ENCODE assay signal across 26 cellular contexts in genomic region chr3:129574206-129574605, GRCh38. TPM values are rescaled to one million over a fixed set of nuclear protein-coding genes. Genes with fewer than 3 reads are reported as not detected.
"Had no signal": no experiment of that assay in that cellular context is flagged by ENCODE, and none has a peak within 500 bp of the region (broad histone marks: within the 10 kb centered on the region; RNA-seq: fewer than 3 reads in every experiment).

No MANE protein-coding gene starts in this region.

- ATAC-seq: activated naive CD8-positive, alpha-beta T cell treated with anti-CD3 and anti-CD28 coated beads, Interleukin-2, amount 50 U/mL, for 24 hours; esophagus mucosa; left lobe of liver; lower lobe of right lung had no signal

- H3K4me3 ChIP-seq: cardiac muscle cell, lower lobe of right lung, sigmoid colon, smooth muscle cell, thoracic aorta, vagina had no signal

- H3K4me3 Mint-ChIP-seq: activated CD4-positive, alpha-beta memory T cell treated with anti-CD3 and anti-CD28 coated beads, Interleukin-2, amount 10 ng/mL, durations not matched to agents 7 days and 5 days; activated naive CD8-positive, alpha-beta T cell treated with anti-CD3 and anti-CD28 coated beads, Interleukin-2, amount 50 U/mL, for 24 hours; nephron; type B pancreatic cell had no signal

- H3K9me3 Mint-ChIP-seq: activated CD4-positive, alpha-beta memory T cell treated with anti-CD3 and anti-CD28 coated beads, Interleukin-2, amount 10 ng/mL, durations not matched to agents 7 days and 5 days; activated naive CD8-positive, alpha-beta T cell treated with anti-CD3 and anti-CD28 coated beads, Interleukin-2, amount 50 U/mL, for 24 hours; nephron; type B pancreatic cell had no signal

- H3K36me3 ChIP-seq: cardiac muscle cell had no signal

- H3K27ac Mint-ChIP-seq: activated naive CD8-positive, alpha-beta T cell treated with anti-CD3 and anti-CD28 coated beads, Interleukin-2, amount 50 U/mL, for 24 hours; nephron; type B pancreatic cell had no signal

- H3K9me3 ChIP-seq: lower lobe of right lung, sigmoid colon, thoracic aorta, vagina had no signal

- H3K36me3 Mint-ChIP-seq: type B pancreatic cell had no signal

- H3K4me1 Mint-ChIP-seq: nephron had no signal

- H3K4me2 ChIP-seq: smooth muscle cell had no signal

- H3K27me3 Mint-ChIP-seq: type B pancreatic cell had no signal

- DNase-seq: activated CD4-positive, alpha-beta memory T cell treated with anti-CD3 and anti-CD28 coated beads, Interleukin-2, amount 10 ng/mL, durations not matched to agents 7 days and 5 days; activated CD4-positive, alpha-beta T cell treated with anti-CD3 and anti-CD28 coated beads for 48 hours; activated effector memory CD4-positive, alpha-beta T cell treated with anti-CD3 and anti-CD28 coated beads, Interleukin-2, amount 50 U/mL, for 16 hours; activated naive CD4-positive, alpha-beta T cell treated with anti-CD3 and anti-CD28 coated beads, Interleukin-2, amount 50 U/mL, for 16 hours; activated naive CD8-positive, alpha-beta T cell treated with anti-CD3 and anti-CD28 coated beads, Interleukin-2, amount 50 U/mL, for 24 hours; effector CD4-positive, alpha-beta T cell; foreskin melanocyte; lower lobe of right lung; posterior cingulate gyrus; sigmoid colon; stimulated activated CD4-positive, alpha-beta T cell treated with anti-CD3 and anti-CD28 coated beads, Interleukin-2, amount 100 ng/mL, for 48 hours; stimulated activated CD8-positive, alpha-beta memory T cell treated with anti-CD3 and anti-CD28 coated beads, Interleukin-4, amount 100 ng/mL, for 48 hours; stimulated activated naive CD4-positive, alpha-beta T cell treated with Interleukin-2 at 50 U/mL for 16 hours had no signal

- H3K27ac ChIP-seq: cardiac muscle cell, lower lobe of right lung, sigmoid colon, thoracic aorta had no signal

- H3K27me3 ChIP-seq: cardiac muscle cell, sigmoid colon, vagina had no signal

RNA-seq across cellular contexts. Expression of gene H1-8, which starts 31.2 kb away (rescaled TPM):
- total RNA-seq: activated CD4-positive, alpha-beta memory T cell treated with anti-CD3 and anti-CD28 coated beads, Interleukin-2, amount 10 ng/mL, durations not matched to agents 7 days and 5 days; cardiac muscle cell; chondrocyte; esophagus mucosa; kidney epithelial cell; left lobe of liver; lower lobe of right lung; mesenteric fat pad; renal cortical epithelial cell; sigmoid colon; smooth muscle cell; T-helper 2 cell treated with Interferon-gamma antibody and Interleukin-4, amounts not matched to agents 100 ng/mL and 5 ng/mL, for 36 hours; thoracic aorta; vagina had no signal
- polyA plus RNA-seq: cardiac muscle cell, sigmoid colon, smooth muscle cell had no signal

RNA-seq across cellular contexts. Expression of gene RHO, which starts 45.8 kb away (rescaled TPM):
- total RNA-seq: activated CD4-positive, alpha-beta memory T cell treated with anti-CD3 and anti-CD28 coated beads, Interleukin-2, amount 10 ng/mL, durations not matched to agents 7 days and 5 days; cardiac muscle cell; chondrocyte; esophagus mucosa; kidney epithelial cell; left lobe of liver; lower lobe of right lung; mesenteric fat pad; renal cortical epithelial cell; sigmoid colon; T-helper 2 cell treated with Interferon-gamma antibody and Interleukin-4, amounts not matched to agents 100 ng/mL and 5 ng/mL, for 36 hours; thoracic aorta; vagina had no signal
- polyA plus RNA-seq: cardiac muscle cell, sigmoid colon, smooth muscle cell had no signal
